Comparison of ENCODE assay signal across 8 cellular contexts in the genomic region with DNA sequence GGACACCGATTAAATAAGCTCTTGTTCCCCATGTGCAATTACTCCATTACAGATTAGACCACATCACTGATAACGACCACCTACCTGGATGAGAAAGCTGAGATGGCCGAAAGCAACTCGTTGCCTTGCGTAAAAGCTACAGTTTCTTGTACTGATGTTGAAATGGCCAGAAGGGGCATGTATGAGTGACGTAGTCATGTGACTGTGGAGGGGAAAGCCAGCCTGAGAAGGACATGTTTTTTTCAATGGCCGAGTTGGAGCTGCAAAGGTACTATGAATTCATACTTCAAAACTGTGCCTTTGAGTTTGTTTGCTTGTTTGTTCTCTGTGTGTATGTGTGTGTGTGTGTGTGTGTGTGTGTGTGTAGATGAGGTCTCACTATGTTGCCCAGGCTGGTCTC. TPM values are rescaled to one million over a fixed set of nuclear protein-coding genes. Genes with fewer than 3 reads are reported as not detected.
"Had no signal": no experiment of that assay in that cellular context is flagged by ENCODE, and none has a peak within 500 bp of the region (broad histone marks: within the 10 kb centered on the region; RNA-seq: fewer than 3 reads in every experiment).

No MANE protein-coding gene starts in this region.

- H3K27ac Mint-ChIP-seq: IgD-negative memory B cell had no signal

- H3K36me3 Mint-ChIP-seq: IgD-negative memory B cell had no signal

- H3K27ac ChIP-seq: GM23248 had no signal

- H3K9ac ChIP-seq: GM23248 had no signal

- H2AFZ ChIP-seq: GM23248 had no signal

- FAIRE-seq: H1, H54, HTR-8/SVneo had no signal

- H3K9me3 Mint-ChIP-seq: H9 had no signal

- H3K4me3 ChIP-seq: GM23248 had no signal

- H3K4me3 Mint-ChIP-seq: H9, IgD-negative memory B cell had no signal

- DNase-seq: GM23248, H9, HCEC 1CT, KG1 had no signal

RNA-seq across cellular contexts. Expression of a gene that starts 17.0 kb away (rescaled TPM):
- polyA plus RNA-seq: IgD-negative memory B cell had no signal
